In genomic region chr17:31308372-31308905, GRCh38 we compare ENCODE assay signal across 14 cellular contexts. TPM values are rescaled to one million over a fixed set of nuclear protein-coding genes. Genes with fewer than 3 reads are reported as not detected.
A peak's percentile ranks its signal among the peaks of the same experiment; 100 is the strongest.
DNase-seq lines count a peak whose midpoint lies in the region; ATAC-seq, FAIRE-seq and TF ChIP-seq lines count a peak whose summit lies in the region.
"Had no signal": no experiment of that assay in that cellular context is flagged by ENCODE, and none has a peak within 500 bp of the region (broad histone marks: within the 10 kb centered on the region; RNA-seq: fewer than 3 reads in every experiment).

No MANE protein-coding gene starts in this region.

- H3K79me2 ChIP-seq in Loucy (ENCODE audit: insufficient read depth, low read length): peaks cover 85% of the 10 kb centered on the region
- H3K79me2 ChIP-seq: parathyroid adenoma had no signal

- H3K9me2 ChIP-seq in Loucy (replicated peaks; ENCODE audit: low read depth, low read length): no peaks in the 10 kb centered on the region

- H3K9ac ChIP-seq in Loucy (ENCODE audit: low read depth, low read length, poor library complexity, severe bottlenecking): peak overlapping the region; percentile 85
- H3K9ac ChIP-seq: parathyroid adenoma had no signal

- H4K20me1 ChIP-seq in Loucy (ENCODE audit: insufficient read depth, low read length, poor library complexity, severe bottlenecking): no peaks in the 10 kb centered on the region

- intact Hi-C loops in pancreas (cut with DNase I): no loop called here

- H3K4me3 ChIP-seq in Loucy (ENCODE audit: low read length, poor library complexity, severe bottlenecking) (peak overlapping the region; percentile 79), pancreas (no peak overlapping the region), foreskin fibroblast (ENCODE audit: low read depth in 1 of 2, low read length in 2 of 2) (no peak overlapping the region)
- H3K4me3 ChIP-seq: SK-N-MC had no signal

- H3K9me3 Mint-ChIP-seq in activated naive CD4-positive, alpha-beta T cell treated with anti-CD3 and anti-CD28 coated beads, Interleukin-2, amount 50 U/mL, for 72 hours: peaks cover 4 to 12% of the 10 kb centered on the region in 2 donors

- WGBS in pancreas, 2 donors: 81 to 93% methylated on average over 4 of the region's 4 CpGs

- no peak overlapping the region for H2AFZ ChIP-seq in Loucy (ENCODE audit: low read length)
- H2AFZ ChIP-seq: parathyroid adenoma had no signal

- no peak overlapping the region for H3K27ac ChIP-seq in pancreas
- H3K27ac ChIP-seq: 22Rv1, parathyroid adenoma, SK-N-MC had no signal

- H3K4me2 ChIP-seq in Loucy (ENCODE audit: low read depth, low read length, poor library complexity, severe bottlenecking): peak overlapping the region; percentile 92

- ATAC-seq in activated naive CD4-positive, alpha-beta T cell treated with anti-CD3 and anti-CD28 coated beads, Interleukin-2, amount 50 U/mL, for 72 hours: peak; percentile 70 to 75
- ATAC-seq in pancreas (peak in 2 of 4 donors; percentile 26 to 59), GM21825 (IDR thresholded peaks at IDR 0.05; ENCODE audit: unreplicated experiment) (no peak)

- peak overlapping the region; percentile 84 to 91 for H3K27ac Mint-ChIP-seq in activated naive CD4-positive, alpha-beta T cell treated with anti-CD3 and anti-CD28 coated beads, Interleukin-2, amount 50 U/mL, for 72 hours

- no peaks in the 10 kb centered on the region for H3K9me3 ChIP-seq in Loucy (ENCODE audit: insufficient read depth, low read depth, low read length)
- no peaks in the 10 kb centered on the region for H3K9me3 ChIP-seq in pancreas

- peak; percentile 66 for DNase-seq in SIG-M5 treated with dmso at 0.1 percent for 504 hours (lab: John Stamatoyannopoulos, UW; ENCODE audit: unreplicated experiment)
- DNase-seq in SIG-M5 (lab: John Stamatoyannopoulos, UW): no peak
- no peak for DNase-seq in activated naive CD4-positive, alpha-beta T cell treated with anti-CD3 and anti-CD28 coated beads, Interleukin-2, amount 50 U/mL, for 72 hours (ENCODE audit: low spot score in 2 of 2)
- DNase-seq in pancreas: no peak
- DNase-seq in foreskin fibroblast: no peak
- DNase-seq in NCI-H128 (lab: John Stamatoyannopoulos, UW; ENCODE audit: unreplicated experiment): no peak
- DNase-seq: NCI-H187 had no signal

- peak; percentile 23 for FAIRE-seq in pancreas (lab: Jason Lieb, UNC)
- FAIRE-seq: endometrium, G401.6 had no signal

- peaks cover 15 to 32% of the 10 kb centered on the region in 2 donors for H3K36me3 Mint-ChIP-seq in activated naive CD4-positive, alpha-beta T cell treated with anti-CD3 and anti-CD28 coated beads, Interleukin-2, amount 50 U/mL, for 72 hours

- H3K36me3 ChIP-seq in Loucy (ENCODE audit: insufficient read depth, low read length) (peaks cover 20% of the 10 kb centered on the region; the same call in 1 of the 2 replicates), pancreas (no peaks in the 10 kb centered on the region)

- peaks cover 62% of the 10 kb centered on the region for H3K4me1 ChIP-seq in Loucy (ENCODE audit: insufficient read depth, low read length, poor library complexity, severe bottlenecking)
- H3K4me1 ChIP-seq in pancreas: no peaks in the 10 kb centered on the region
- H3K4me1 ChIP-seq: parathyroid adenoma had no signal

- TF ChIP-seq CTCF in Loucy (conservative IDR thresholded peaks at IDR 0.05; ENCODE audit: low read length): no peak
- no peak for TF ChIP-seq CTCF in pancreas (IDR thresholded peaks at IDR 0.05)
- no peak for TF ChIP-seq CTCF in foreskin fibroblast (IDR thresholded peaks at IDR 0.05; ENCODE audit: low read depth, low read length)

- no peaks in the 10 kb centered on the region for H3F3A ChIP-seq in Loucy (ENCODE audit: low read depth)

- H3K27me3 ChIP-seq in Loucy (ENCODE audit: insufficient read depth, low read length, poor library complexity, severe bottlenecking) (no peaks in the 10 kb centered on the region), pancreas (no peaks in the 10 kb centered on the region)

RNA-seq across cellular contexts. Expression of gene EVI2B, which starts 5.4 kb away (rescaled TPM):
- 10 to 100 TPM in 1 of 2 donors, 1 to 10 TPM in 1; 7.4 to 16.1 TPM for total RNA-seq in activated naive CD4-positive, alpha-beta T cell treated with anti-CD3 and anti-CD28 coated beads, Interleukin-2, amount 50 U/mL, for 72 hours
- total RNA-seq in pancreas: 10 to 100 TPM in 1 of 6 donors, 1 to 10 TPM in 2, under 1 TPM in 3; 0.12 to 10.7 (median 1.4) TPM
- 1 to 10 TPM in 1 of 2 donors, under 1 TPM in 1; 0.76 to 1.1 TPM for polyA plus RNA-seq in pancreas

RNA-seq across cellular contexts. Expression of gene OMG, which starts 11.4 kb away (rescaled TPM):
- total RNA-seq in activated naive CD4-positive, alpha-beta T cell treated with anti-CD3 and anti-CD28 coated beads, Interleukin-2, amount 50 U/mL, for 72 hours: under 1 TPM in 1 of 2 donors, not detected in 1; 0.12 TPM
- total RNA-seq in pancreas: under 1 TPM in 1 of 6 donors, not detected in 5; 0.34 TPM
- polyA plus RNA-seq in pancreas: under 1 TPM; 0.27 to 0.38 TPM

RNA-seq across cellular contexts. Expression of gene EVI2A, which starts 13.0 kb away (rescaled TPM):
- 10 to 100 TPM; 16.3 to 22.0 TPM for total RNA-seq in activated naive CD4-positive, alpha-beta T cell treated with anti-CD3 and anti-CD28 coated beads, Interleukin-2, amount 50 U/mL, for 72 hours
- total RNA-seq in pancreas: 1 to 10 TPM in 3 of 6 donors, under 1 TPM in 3; 0.20 to 8.5 (median 0.95) TPM
- polyA plus RNA-seq in pancreas: under 1 TPM; 0.61 to 0.99 TPM
